7 cellular contexts compared by ENCODE assay signal in the genomic region with DNA sequence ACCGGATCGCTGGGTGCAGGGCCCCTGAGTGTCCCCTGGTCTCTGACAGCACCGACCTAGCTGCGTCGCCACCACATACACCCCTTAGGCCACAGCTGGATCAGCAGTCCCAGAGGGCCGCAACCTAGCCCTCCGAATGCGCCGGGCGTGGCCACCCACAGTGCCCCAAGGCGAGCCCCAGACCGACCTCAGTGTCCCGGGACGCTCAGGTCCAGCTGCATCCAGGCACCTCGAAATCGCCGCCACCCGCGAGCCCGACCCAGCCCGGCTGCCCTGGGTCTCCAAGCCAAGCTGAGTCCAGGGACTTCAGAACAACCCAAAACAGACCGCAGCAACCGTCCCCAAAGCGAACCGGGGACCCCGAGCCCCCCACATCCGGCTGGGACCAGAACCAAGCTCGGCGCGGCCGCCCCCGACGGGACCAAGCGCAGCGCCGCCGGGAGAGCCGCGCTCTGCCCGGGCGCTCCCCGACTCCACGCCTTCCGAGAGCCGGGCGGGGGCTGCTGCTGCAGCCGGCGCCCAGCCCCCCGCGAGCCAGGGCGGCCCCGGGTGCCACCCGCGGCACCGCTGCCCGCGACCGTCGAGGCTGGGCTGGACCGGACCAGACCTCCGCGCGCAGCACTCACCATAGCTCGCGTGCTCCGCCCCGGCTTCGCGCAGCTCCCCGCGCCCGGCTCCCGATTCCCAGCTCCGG. TPM values are rescaled to one million over a fixed set of nuclear protein-coding genes. Genes with fewer than 3 reads are reported as not detected.
DNase-seq lines count a peak whose midpoint lies in the region; ATAC-seq and TF ChIP-seq lines count a peak whose summit lies in the region.

No MANE protein-coding gene starts in this region.

- H3K27me3 ChIP-seq in gastroesophageal sphincter: no peaks in the 10 kb centered on the region

- H3K9me3 ChIP-seq in gastroesophageal sphincter: no peaks in the 10 kb centered on the region

- H3K27me3 Mint-ChIP-seq in T-cell: no peaks in the 10 kb centered on the region

- no peak for TF ChIP-seq EP300 in gastroesophageal sphincter (IDR thresholded peaks at IDR 0.05)

- peak in 1 of 2 donors; percentile 96 for TF ChIP-seq POLR2A in gastroesophageal sphincter (IDR thresholded peaks at IDR 0.05)

- H3K4me3 ChIP-seq in gastroesophageal sphincter (peak overlapping the region; percentile 72 to 90), retinal pigment epithelial cell (ENCODE audit: low read length) (peak overlapping the region; percentile 66)

- POLR2A ChIA-PET in T-cell (lab: Charles Lee): interaction anchor here (0.9 to 1.3 kb wide), 4 partner anchors 10 to 561 kb away, joined by 3 to 7 read pairs (median 3); no protein-coding TSS in a partner anchor

- peak in 1 of 4 experiments; percentile 11 for TF ChIP-seq CTCF in gastroesophageal sphincter (IDR thresholded peaks at IDR 0.05)
- TF ChIP-seq CTCF in retinal pigment epithelial cell (conservative IDR thresholded peaks at IDR 0.05; ENCODE audit: low read depth, low read length): no peak

- peak overlapping the region; percentile 82 to 89 for H3K27ac Mint-ChIP-seq in T-cell

- H3K4me1 ChIP-seq in gastroesophageal sphincter: peaks cover 11 to 77% (median 35%) of the 10 kb centered on the region in 3 donors

- peak in 1 of 34 experiments; percentile 29 for DNase-seq in T-cell
- no peak for DNase-seq in retinal pigment epithelial cell (ENCODE audit: low read depth)
- no peak for DNase-seq in NCI-H524 (lab: John Stamatoyannopoulos, UW)
- no peak for DNase-seq in NCI-H2171 treated with DMSO at 0.1 percent for 48 hours (lab: John Stamatoyannopoulos, UW)

- H3K36me3 Mint-ChIP-seq in T-cell: no peaks in the 10 kb centered on the region

- CTCF ChIA-PET in T-cell (lab: Charles Lee): interaction anchor here in 1 of 2 donors (0.9 to 1.3 kb wide), 7 partner anchors 10 to 90 kb away, joined by 3 to 12 read pairs (median 3); no protein-coding TSS in a partner anchor

- H3K9me3 Mint-ChIP-seq in T-cell: no peaks in the 10 kb centered on the region

- WGBS in gastroesophageal sphincter (ENCODE audit: low coverage in 1 of 2), 2 donors: 2% methylated on average over 12 of the region's 74 CpGs; no CpG with 5 or more reads in 1 of the 2 donors

- ATAC-seq in GM18858 (IDR thresholded peaks at IDR 0.05; ENCODE audit: unreplicated experiment): peak; percentile 15
- ATAC-seq in HG02642 (IDR thresholded peaks at IDR 0.05; ENCODE audit: poor library complexity, unreplicated experiment): peak; percentile 43
- ATAC-seq in T-cell (replicated peaks in 1 of 4): peak; percentile 33 to 42 (median 40)
- ATAC-seq in gastroesophageal sphincter: peak; percentile 35

- peaks cover 40 to 45% (median 45%) of the 10 kb centered on the region in 3 donors for H3K4me1 Mint-ChIP-seq in T-cell

- peak overlapping the region in 2 of 3 donors; percentile 86 to 87 for H3K4me3 Mint-ChIP-seq in T-cell

- peak overlapping the region; percentile 82 to 96 (median 92) for H3K27ac ChIP-seq in gastroesophageal sphincter

- H3K36me3 ChIP-seq in gastroesophageal sphincter: no peaks in the 10 kb centered on the region

RNA-seq across cellular contexts. Expression of gene ECE1, which starts 54.6 kb away (rescaled TPM):
- total RNA-seq in T-cell: 10 to 100 TPM; 81.0 to 94.5 (median 87.1) TPM
- 10 to 100 TPM; 68.3 to 94.7 (median 69.9) TPM for total RNA-seq in gastroesophageal sphincter
